26 cellular contexts compared by ENCODE assay signal in the genomic region with DNA sequence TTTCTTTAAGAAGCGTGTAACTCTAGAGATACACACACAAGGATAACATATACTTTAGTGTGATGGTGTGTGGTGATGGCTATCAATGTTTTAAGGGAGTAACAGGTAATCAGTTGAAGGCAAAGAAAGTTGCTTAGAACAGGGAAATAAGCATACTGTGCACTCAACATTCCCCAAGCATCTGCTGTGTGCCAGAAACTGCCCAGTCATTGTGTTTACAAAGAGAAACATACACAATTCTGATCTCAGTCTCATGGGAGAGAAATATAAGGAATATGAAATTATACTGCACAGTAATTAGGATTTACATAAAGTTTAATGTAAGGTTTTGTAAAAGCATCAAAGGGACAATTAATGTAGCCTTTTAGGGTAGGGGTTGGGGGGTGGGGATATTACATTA.
DNase-seq lines count a peak whose midpoint lies in the region; ATAC-seq, FAIRE-seq and TF ChIP-seq lines count a peak whose summit lies in the region.
"Had no signal": no experiment of that assay in that cellular context is flagged by ENCODE, and none has a peak within 500 bp of the region (broad histone marks: within the 10 kb centered on the region; RNA-seq: fewer than 3 reads in every experiment).

No MANE protein-coding gene starts in this region.

- CTCF ChIA-PET in HepG2 (lab: Yijun Ruan, JAX; ENCODE audit: low intra/inter-chr PET ratio, low total read pairs): no interaction called here

- POLR2A ChIA-PET in HepG2 (lab: Yijun Ruan, JAX): no interaction called here

- no peak for TF ChIP-seq CTCF in HepG2 (CRISPR knock-in tag; IDR thresholded peaks at IDR 0.05)
- TF ChIP-seq CTCF in right lobe of liver (IDR thresholded peaks at IDR 0.05): no peak
- TF ChIP-seq CTCF in uterus (IDR thresholded peaks at IDR 0.05): no peak

- no peak overlapping the region for H3K4me3 ChIP-seq in HepG2 (replicated peaks in 1 of 3; ENCODE audit: insufficient read depth in 1 of 3, low read depth in 2 of 3, low read length in 3 of 3)
- no peak overlapping the region for H3K4me3 ChIP-seq in right lobe of liver
- H3K4me3 ChIP-seq in uterus: no peak overlapping the region
- H3K4me3 ChIP-seq: BLaER1, SK-N-MC had no signal

- TF ChIP-seq EP300 in HepG2 (IDR thresholded peaks at IDR 0.05; ENCODE audit: low read depth in 2 of 2, low read length in 2 of 2): no peak
- no peak for TF ChIP-seq EP300 in HepG2 (CRISPR knock-in tag; IDR thresholded peaks at IDR 0.05; ENCODE audit: borderline replicate concordance)

- no peak for TF ChIP-seq RAD21 in HepG2 (CRISPR knock-in tag; IDR thresholded peaks at IDR 0.05)

- H3K36me3 ChIP-seq in HepG2 (replicated peaks in 1 of 2; ENCODE audit: control insufficient read depth in 1 of 2, insufficient read depth in 2 of 2, low read length in 2 of 2) (no peaks in the 10 kb centered on the region), right lobe of liver (no peaks in the 10 kb centered on the region), uterus (no peaks in the 10 kb centered on the region)
- H3K36me3 ChIP-seq: BLaER1 had no signal

- no peaks in the 10 kb centered on the region for H3K79me2 ChIP-seq in HepG2 (ENCODE audit: insufficient read depth, low read length)

- TF ChIP-seq POLR2A in HepG2 (IDR thresholded peaks at IDR 0.05; ENCODE audit: insufficient read depth in 1 of 2, low read depth in 2 of 2, low read length in 2 of 2) (no peak), right lobe of liver (IDR thresholded peaks at IDR 0.05) (no peak), uterus (IDR thresholded peaks at IDR 0.05) (no peak)

- DNase-seq in HepG2 (ENCODE audit: low spot score) (no peak), right lobe of liver (no peak), OCI-M1 (lab: John Stamatoyannopoulos, UW) (peak; percentile 75), iris pigment epithelial cell (ENCODE audit: low read depth) (peak; percentile 6), uterus (no peak), UCSD-AML1 (lab: John Stamatoyannopoulos, UW; ENCODE audit: unreplicated experiment) (no peak)
- no peak for DNase-seq in stimulated activated CD4-positive, alpha-beta T cell treated with anti-CD3 and anti-CD28 coated beads, Interleukin-4, amount 100 ng/mL, for 1 hour
- DNase-seq in stimulated activated CD4-positive, alpha-beta T cell treated with anti-CD3 and anti-CD28 coated beads, Interleukin-12 subunit alpha, Interleukin-12 subunit beta, amount 100 ng/mL, for 4 hours: no peak
- DNase-seq: CD4-positive, CD25-positive, alpha-beta regulatory T cell; DMS79 treated with DMSO at 0.1 percent for 48 hours; GF-D8; GOT3; HCEC 1CT; Karpas-422; NCI-H1092; NCI-H1417 treated with DMSO at 0.1 percent for 48 hours; NCI-H1694 treated with DMSO at 0.1 percent for 48 hours; NCI-H2081; NCI-H446; NCI-H526 treated with DMSO at 0.1 percent for 48 hours; SIG-M5 had no signal

- FAIRE-seq in HepG2 (lab: Jason Lieb, UNC): no peak
- FAIRE-seq: GM12891, RCC 7860 had no signal

- H3K4me1 ChIP-seq in HepG2 (ENCODE audit: insufficient read depth, low read length) (no peaks in the 10 kb centered on the region), right lobe of liver (no peaks in the 10 kb centered on the region), uterus (no peaks in the 10 kb centered on the region)
- H3K4me1 ChIP-seq: BLaER1 had no signal

- intact Hi-C loops in HepG2 (cut with micrococcal nuclease; ENCODE audit: unreplicated experiment) (no loop called here), right lobe of liver (cut with DNase I) (no loop called here), uterus (cut with DNase I; ENCODE audit: low total_unique reads) (no loop called here)

- H3K9me3 ChIP-seq in HepG2 (ENCODE audit: low read length) (no peaks in the 10 kb centered on the region), right lobe of liver (no peaks in the 10 kb centered on the region), uterus (no peaks in the 10 kb centered on the region)
- H3K9me3 ChIP-seq: BLaER1 had no signal

- H3K9ac ChIP-seq in HepG2 (ENCODE audit: insufficient read depth, low read depth, low read length): no peak overlapping the region
- H3K9ac ChIP-seq: BLaER1 had no signal

- no peak overlapping the region for H3K27ac ChIP-seq in HepG2 (ENCODE audit: extremely low read length, insufficient read depth, low read length)
- H3K27ac ChIP-seq in right lobe of liver: no peak overlapping the region
- H3K27ac ChIP-seq in uterus: no peak overlapping the region
- H3K27ac ChIP-seq: BLaER1, HL-60, SK-N-MC had no signal

- H3K27me3 ChIP-seq in HepG2 (ENCODE audit: control insufficient read depth in 1 of 2, insufficient read depth in 2 of 2, low read length in 2 of 2) (no peaks in the 10 kb centered on the region), right lobe of liver (no peaks in the 10 kb centered on the region), uterus (no peaks in the 10 kb centered on the region)
- H3K27me3 ChIP-seq: BLaER1 had no signal

- in situ Hi-C loops in HepG2 (cut with HindIII; ENCODE audit: extremely low pct_ligation_motif_present, low pct_unique_long_range_greater_than_20kb): no loop called here

- no peak for ATAC-seq in HepG2
- no peak for ATAC-seq in right lobe of liver

- no peaks in the 10 kb centered on the region for H4K20me1 ChIP-seq in HepG2 (ENCODE audit: insufficient read depth, low read length)
- H4K20me1 ChIP-seq: BLaER1 had no signal

- 9% methylated on average over 1 of the region's 1 CpG for WGBS in HepG2 (ENCODE audit: low lambda C conversion rate)
- WGBS in right lobe of liver (ENCODE audit: insufficient coverage, low coverage, low lambda C conversion rate, missing lambda C conversion rate): 63% methylated on average over 1 of the region's 1 CpG

- H2AFZ ChIP-seq in HepG2 (ENCODE audit: low read length): no peak overlapping the region

- no TSS peak for BruUV-seq in HepG2 (replicated peaks; lab: Mats Ljungman, UMichigan)

- no peak overlapping the region for H3K4me2 ChIP-seq in HepG2 (ENCODE audit: low read depth, low read length)
- H3K4me2 ChIP-seq: BLaER1 had no signal

TF ChIP-seq in HepG2, 621 proteins besides CTCF, POLR2A, EP300 and RAD21:
- peak; percentile 74 for TF ChIP-seq NFE2L2 (IDR thresholded peaks at IDR 0.05; ENCODE audit: low read length)
- no peak for TF ChIP-seq CC2D1A (CRISPR knock-in tag; IDR thresholded peaks at IDR 0.05)
- peak; percentile 22; the same call in 1 of the 2 replicates for TF ChIP-seq NFE2 (CRISPR knock-in tag; IDR thresholded peaks at IDR 0.05)
- TF ChIP-seq STAT5B (CRISPR knock-in tag; IDR thresholded peaks at IDR 0.05): no peak

Comparison
In these comparisons a context has a peak if more than half of its experiments do, and no peak if none do; other contexts are left out.
1. DNase-seq: peak in OCI-M1 (single experiment) and iris pigment epithelial cell (single experiment); none in HepG2 (single experiment), right lobe of liver (0 of 3), stimulated activated CD4-positive, alpha-beta T cell treated with anti-CD3 and anti-CD28 coated beads, Interleukin-4, amount 100 ng/mL, for 1 hour (single experiment), stimulated activated CD4-positive, alpha-beta T cell treated with anti-CD3 and anti-CD28 coated beads, Interleukin-12 subunit alpha, Interleukin-12 subunit beta, amount 100 ng/mL, for 4 hours (single experiment), uterus (0 of 2) and UCSD-AML1 (single experiment).